ENCODE assay signal across 24 cellular contexts in genomic region chr17:1104222-1104621, GRCh38.
DNase-seq lines count a peak whose midpoint lies in the region; ATAC-seq, FAIRE-seq and TF ChIP-seq lines count a peak whose summit lies in the region.
"Had no signal": no experiment of that assay in that cellular context is flagged by ENCODE, and none has a peak within 500 bp of the region (broad histone marks: within the 10 kb centered on the region; RNA-seq: fewer than 3 reads in every experiment).

No MANE protein-coding gene starts in this region.

- H3K27me3 ChIP-seq in liver (ENCODE audit: control insufficient read depth in 4 of 4, insufficient read depth in 4 of 4, low read length in 3 of 4) = peaks cover 0 to 3% (median 0%) of the 10 kb centered on the region in 4 donors
- no peaks in the 10 kb centered on the region for H3K27me3 ChIP-seq in HepG2 (ENCODE audit: control insufficient read depth in 1 of 2, insufficient read depth in 2 of 2, low read length in 2 of 2)
- no peaks in the 10 kb centered on the region for H3K27me3 ChIP-seq in ovary

- H3K4me1 Mint-ChIP-seq in mesothelial cell of epicardium = peaks cover 17% of the 10 kb centered on the region
- peaks cover 37% of the 10 kb centered on the region for H3K4me1 Mint-ChIP-seq in T-helper 17 cell
- H3K4me1 Mint-ChIP-seq in stimulated activated naive B cell treated with anti-CD40 and anti-IgM and Interleukin-4, amounts not matched to agents 10 μg/mL and 1 μg/mL and 100 μg/mL, for 72 hours = peaks cover 19 to 36% of the 10 kb centered on the region in 2 donors

- DNase-seq in HepG2 (ENCODE audit: low spot score) (no peak), left cardiac atrium (peak; percentile 78), ovary (peak in 3 of 5 donors; percentile 42 to 61 (median 59)), mesothelial cell of epicardium (ENCODE audit: low spot score in 2 of 2, unreplicated experiment in 2 of 2) (no peak), T-helper 17 cell (no peak)
- DNase-seq in effector CD4-positive, alpha-beta T cell = no peak
- DNase-seq in stimulated activated naive B cell treated with anti-CD40 and anti-IgM and Interleukin-4, amounts not matched to agents 10 μg/mL and 1 μg/mL and 100 μg/mL, for 72 hours = no peak
- DNase-seq: activated CD4-positive, alpha-beta memory T cell treated with anti-CD3 and anti-CD28 coated beads for 36 hours; activated CD8-positive, alpha-beta memory T cell treated with anti-CD3 and anti-CD28 coated beads, Interleukin-2, amount 50 U/mL, for 48 hours; activated naive CD8-positive, alpha-beta T cell treated with anti-CD3 and anti-CD28 coated beads for 36 hours; Karpas-422; mammary epithelial cell; NCI-H1417 treated with DMSO at 0.1 percent for 48 hours; NCI-H2081 treated with DMSO at 0.1 percent for 48 hours; NCI-H748 treated with DMSO at 0.1 percent for 48 hours; stimulated activated CD4-positive, alpha-beta T cell treated with anti-CD3 and anti-CD28 coated beads, Interleukin-2, amount 100 ng/mL, for 24 hours; substantia nigra had no signal

- no peak for TF ChIP-seq POLR2A in HepG2 (IDR thresholded peaks at IDR 0.05; ENCODE audit: insufficient read depth in 1 of 2, low read depth in 2 of 2, low read length in 2 of 2)
- TF ChIP-seq POLR2A in ovary (IDR thresholded peaks at IDR 0.05) = no peak

- intact Hi-C loops in HepG2 (cut with micrococcal nuclease; ENCODE audit: unreplicated experiment) = no loop called here
- intact Hi-C loops in left cardiac atrium (cut with DNase I) = no loop called here
- intact Hi-C loops in ovary (cut with DNase I) = no loop called here

- H3K4me3 Mint-ChIP-seq in mesothelial cell of epicardium = no peak overlapping the region
- H3K4me3 Mint-ChIP-seq in T-helper 17 cell = no peak overlapping the region
- no peak overlapping the region for H3K4me3 Mint-ChIP-seq in stimulated activated naive B cell treated with anti-CD40 and anti-IgM and Interleukin-4, amounts not matched to agents 10 μg/mL and 1 μg/mL and 100 μg/mL, for 72 hours
- H3K4me3 Mint-ChIP-seq: activated CD4-positive, alpha-beta memory T cell treated with anti-CD3 and anti-CD28 coated beads for 36 hours; activated naive CD8-positive, alpha-beta T cell treated with anti-CD3 and anti-CD28 coated beads for 36 hours; activated T-helper 17 cell treated with anti-CD3 and anti-CD28 coated beads, Interleukin-2, amount 50 U/mL, for 72 hours; CD4-positive, alpha-beta memory T cell; T-helper 1 cell treated with Interleukin-12 subunit alpha and Interleukin-12 subunit beta and Interleukin-4 antibody, amounts not matched to agents 30 μg/mL and 1 μg/mL, for 36 hours had no signal

- no peak overlapping the region for H3K4me2 ChIP-seq in HepG2 (ENCODE audit: low read depth, low read length)

- no peaks in the 10 kb centered on the region for H3K27me3 Mint-ChIP-seq in mesothelial cell of epicardium (ENCODE audit: low read depth)
- H3K27me3 Mint-ChIP-seq in T-helper 17 cell = no peaks in the 10 kb centered on the region
- H3K27me3 Mint-ChIP-seq in stimulated activated naive B cell treated with anti-CD40 and anti-IgM and Interleukin-4, amounts not matched to agents 10 μg/mL and 1 μg/mL and 100 μg/mL, for 72 hours = no peaks in the 10 kb centered on the region
- H3K27me3 Mint-ChIP-seq: activated CD4-positive, alpha-beta memory T cell treated with anti-CD3 and anti-CD28 coated beads for 36 hours; activated naive CD8-positive, alpha-beta T cell treated with anti-CD3 and anti-CD28 coated beads for 36 hours; activated T-helper 17 cell treated with anti-CD3 and anti-CD28 coated beads, Interleukin-2, amount 50 U/mL, for 72 hours; CD4-positive, alpha-beta memory T cell had no signal

- FAIRE-seq in HepG2 (lab: Jason Lieb, UNC) = no peak
- FAIRE-seq: A204.1, keratinocyte had no signal

- ATAC-seq in HepG2 = no peak
- peak; percentile 41 to 55 for ATAC-seq in left cardiac atrium
- ATAC-seq in T-helper 17 cell = no peak
- ATAC-seq in stimulated activated naive B cell treated with anti-CD40 and anti-IgM and Interleukin-4, amounts not matched to agents 10 μg/mL and 1 μg/mL and 100 μg/mL, for 72 hours (replicated peaks) = no peak
- ATAC-seq: activated CD4-positive, CD25-positive, alpha-beta regulatory T cell treated with anti-CD3 and anti-CD28 coated beads, Interleukin-2, amount 50 U/mL, for 24 hours; activated T-helper 17 cell treated with anti-CD3 and anti-CD28 coated beads, Interleukin-2, amount 50 U/mL, for 72 hours had no signal

- TF ChIP-seq RAD21 in liver (IDR thresholded peaks at IDR 0.05) (no peak), HepG2 (CRISPR knock-in tag; IDR thresholded peaks at IDR 0.05) (no peak)

- no peak for TF ChIP-seq EP300 in HepG2 (IDR thresholded peaks at IDR 0.05; ENCODE audit: low read depth in 2 of 2, low read length in 2 of 2)
- TF ChIP-seq EP300 in HepG2 (CRISPR knock-in tag; IDR thresholded peaks at IDR 0.05; ENCODE audit: borderline replicate concordance) = no peak
- no peak for TF ChIP-seq EP300 in ovary (IDR thresholded peaks at IDR 0.05)

- no peaks in the 10 kb centered on the region for H3K9me3 ChIP-seq in liver (ENCODE audit: control insufficient read depth in 4 of 4, low read length in 3 of 4)
- no peaks in the 10 kb centered on the region for H3K9me3 ChIP-seq in HepG2 (ENCODE audit: low read length)
- H3K9me3 ChIP-seq in ovary = no peaks in the 10 kb centered on the region
- H3K9me3 ChIP-seq in T-helper 17 cell (ENCODE audit: control insufficient read depth, low read length, poor library complexity, severe bottlenecking) = no peaks in the 10 kb centered on the region

- no peak overlapping the region for H3K4me3 ChIP-seq in liver (ENCODE audit: low read depth in 1 of 3, low read length in 3 of 3)
- no peak overlapping the region for H3K4me3 ChIP-seq in HepG2 (replicated peaks in 1 of 3; ENCODE audit: insufficient read depth in 1 of 3, low read depth in 2 of 3, low read length in 3 of 3)
- no peak overlapping the region for H3K4me3 ChIP-seq in ovary

- H3K36me3 Mint-ChIP-seq in mesothelial cell of epicardium = peaks cover 5% of the 10 kb centered on the region
- no peaks in the 10 kb centered on the region for H3K36me3 Mint-ChIP-seq in T-helper 17 cell (ENCODE audit: low read depth)
- peaks cover 15 to 33% of the 10 kb centered on the region in 2 donors for H3K36me3 Mint-ChIP-seq in stimulated activated naive B cell treated with anti-CD40 and anti-IgM and Interleukin-4, amounts not matched to agents 10 μg/mL and 1 μg/mL and 100 μg/mL, for 72 hours

- no peak overlapping the region for H3K9ac ChIP-seq in liver (ENCODE audit: low read depth in 1 of 2, low read length in 2 of 2)
- no peak overlapping the region for H3K9ac ChIP-seq in HepG2 (ENCODE audit: insufficient read depth, low read depth, low read length)

- BruUV-seq in HepG2 (replicated peaks; lab: Mats Ljungman, UMichigan) = no TSS peak

- CTCF ChIA-PET in HepG2 (lab: Yijun Ruan, JAX; ENCODE audit: low intra/inter-chr PET ratio, low total read pairs) = no interaction called here

- no peak overlapping the region for H2AFZ ChIP-seq in HepG2 (ENCODE audit: low read length)

- H3K36me3 ChIP-seq in liver (ENCODE audit: control insufficient read depth in 4 of 4, insufficient read depth in 3 of 4, low read depth in 1 of 4, low read length in 3 of 4) (no peaks in the 10 kb centered on the region), HepG2 (replicated peaks in 1 of 2; ENCODE audit: control insufficient read depth in 1 of 2, insufficient read depth in 2 of 2, low read length in 2 of 2) (no peaks in the 10 kb centered on the region), ovary (no peaks in the 10 kb centered on the region)

- no peaks in the 10 kb centered on the region for H3K9me3 Mint-ChIP-seq in mesothelial cell of epicardium
- H3K9me3 Mint-ChIP-seq in stimulated activated naive B cell treated with anti-CD40 and anti-IgM and Interleukin-4, amounts not matched to agents 10 μg/mL and 1 μg/mL and 100 μg/mL, for 72 hours = no peaks in the 10 kb centered on the region
- H3K9me3 Mint-ChIP-seq: activated CD4-positive, alpha-beta memory T cell treated with anti-CD3 and anti-CD28 coated beads for 36 hours; activated naive CD8-positive, alpha-beta T cell treated with anti-CD3 and anti-CD28 coated beads for 36 hours; activated T-helper 17 cell treated with anti-CD3 and anti-CD28 coated beads, Interleukin-2, amount 50 U/mL, for 72 hours; CD4-positive, alpha-beta memory T cell; T-helper 1 cell treated with Interleukin-12 subunit alpha and Interleukin-12 subunit beta and Interleukin-4 antibody, amounts not matched to agents 30 μg/mL and 1 μg/mL, for 36 hours had no signal

- in situ Hi-C loops in HepG2 (cut with HindIII; ENCODE audit: extremely low pct_ligation_motif_present, low pct_unique_long_range_greater_than_20kb) = no loop called here

- H3K27ac ChIP-seq in liver (ENCODE audit: low read depth in 1 of 2, low read length in 2 of 2) (no peak overlapping the region), HepG2 (ENCODE audit: extremely low read length, insufficient read depth, low read length) (no peak overlapping the region), ovary (peak overlapping the region in 1 of 2 donors; percentile 48)

- no peaks in the 10 kb centered on the region for H4K20me1 ChIP-seq in HepG2 (ENCODE audit: insufficient read depth, low read length)

- TF ChIP-seq CTCF in liver (IDR thresholded peaks at IDR 0.05; ENCODE audit: low read depth, low read length, missing input control) (no peak), HepG2 (CRISPR knock-in tag; IDR thresholded peaks at IDR 0.05) (no peak), ovary (IDR thresholded peaks at IDR 0.05) (no peak), mesothelial cell of epicardium (IDR thresholded peaks at IDR 0.05; ENCODE audit: unreplicated experiment) (no peak)

- POLR2A ChIA-PET in HepG2 (lab: Yijun Ruan, JAX) = no interaction called here

- H3K4me1 ChIP-seq in liver (ENCODE audit: control insufficient read depth in 4 of 4, insufficient read depth in 4 of 4, low read length in 3 of 4) (peaks cover 0 to 14% (median 7%) of the 10 kb centered on the region in 4 donors), HepG2 (ENCODE audit: insufficient read depth, low read length) (peaks cover 18% of the 10 kb centered on the region), ovary (ENCODE audit: insufficient read depth) (peaks cover 8% of the 10 kb centered on the region)

- H3K27ac Mint-ChIP-seq in mesothelial cell of epicardium (no peak overlapping the region), T-helper 17 cell (no peak overlapping the region)
- no peak overlapping the region for H3K27ac Mint-ChIP-seq in stimulated activated naive B cell treated with anti-CD40 and anti-IgM and Interleukin-4, amounts not matched to agents 10 μg/mL and 1 μg/mL and 100 μg/mL, for 72 hours
- H3K27ac Mint-ChIP-seq: activated CD4-positive, alpha-beta memory T cell treated with anti-CD3 and anti-CD28 coated beads for 36 hours; activated naive CD8-positive, alpha-beta T cell treated with anti-CD3 and anti-CD28 coated beads for 36 hours; activated T-helper 17 cell treated with anti-CD3 and anti-CD28 coated beads, Interleukin-2, amount 50 U/mL, for 72 hours; T-helper 1 cell treated with Interleukin-12 subunit alpha and Interleukin-12 subunit beta and Interleukin-4 antibody, amounts not matched to agents 30 μg/mL and 1 μg/mL, for 36 hours had no signal

- H3K79me2 ChIP-seq in HepG2 (ENCODE audit: insufficient read depth, low read length) = no peaks in the 10 kb centered on the region

- 78% methylated on average over 8 of the region's 8 CpGs for WGBS in liver
- WGBS in HepG2 (ENCODE audit: low lambda C conversion rate) = 100% methylated on average over 1 of the region's 8 CpGs
- 21 to 48% (median 42%) methylated on average over 8 of the region's 8 CpGs for WGBS in ovary, 3 donors

TF ChIP-seq in HepG2, 621 proteins besides CTCF, POLR2A, EP300 and RAD21 (continues in another document):
- no peak for TF ChIP-seq ELF3 (CRISPR knock-in tag; IDR thresholded peaks at IDR 0.05)

Comparison
In these comparisons a context has a peak if more than half of its experiments do, and no peak if none do; other contexts are left out.
1. ATAC-seq: peak in left cardiac atrium (2 of 2); none in HepG2 (single experiment), T-helper 17 cell (single experiment) and stimulated activated naive B cell treated with anti-CD40 and anti-IgM and Interleukin-4, amounts not matched to agents 10 μg/mL and 1 μg/mL and 100 μg/mL, for 72 hours (0 of 2).
2. DNase-seq: peak in left cardiac atrium (single experiment) and ovary (3 of 5); none in HepG2 (single experiment), mesothelial cell of epicardium (0 of 2), T-helper 17 cell (0 of 3), effector CD4-positive, alpha-beta T cell (single experiment) and stimulated activated naive B cell treated with anti-CD40 and anti-IgM and Interleukin-4, amounts not matched to agents 10 μg/mL and 1 μg/mL and 100 μg/mL, for 72 hours (single experiment).